1 cellular context compared by ENCODE assay signal in genomic region chr17:46099865-46100264, GRCh38.
TF ChIP-seq lines count a peak whose summit lies in the region.

No MANE protein-coding gene starts in this region.

TF ChIP-seq in H1, 55 proteins besides CTCF, POLR2A, EP300 and RAD21:
- no peak for TF ChIP-seq SIRT6 (IDR thresholded peaks at IDR 0.05; ENCODE audit: low read length)
- no peak for TF ChIP-seq TEAD4 (IDR thresholded peaks at IDR 0.05; ENCODE audit: low read depth, low read length)
- no peak for TF ChIP-seq BRCA1 (IDR thresholded peaks at IDR 0.05; ENCODE audit: low read depth, low read length)
- no peak for TF ChIP-seq ASH2L (IDR thresholded peaks at IDR 0.05; ENCODE audit: low read length)
- TF ChIP-seq CTBP2 (IDR thresholded peaks at IDR 0.05; ENCODE audit: borderline replicate concordance, insufficient read depth, insufficient read length, low read length): no peak
- no peak for TF ChIP-seq BACH1 (IDR thresholded peaks at IDR 0.05; ENCODE audit: low read length)
- no peak for TF ChIP-seq JUND (IDR thresholded peaks at IDR 0.05; ENCODE audit: low read length)
- no peak for TF ChIP-seq JUN (IDR thresholded peaks at IDR 0.05; ENCODE audit: low read depth, low read length)
- no peak for TF ChIP-seq CBX5 (IDR thresholded peaks at IDR 0.05; ENCODE audit: low read depth, low read length)
- no peak for TF ChIP-seq EZH2 (IDR thresholded peaks at IDR 0.05; ENCODE audit: low read depth, low read length, severe bottlenecking)
- no peak for TF ChIP-seq TCF12 (IDR thresholded peaks at IDR 0.05; ENCODE audit: low read depth, low read length)
- TF ChIP-seq TAF7 (optimal IDR thresholded peaks at IDR 0.05; ENCODE audit: borderline replicate concordance, low read depth, low read length): no peak
- no peak for TF ChIP-seq SIN3A (conservative IDR thresholded peaks at IDR 0.05 in 1 of 2, IDR thresholded peaks at IDR 0.05 in 1 of 2; ENCODE audit: low read depth in 1 of 2, low read length in 2 of 2)
- no peak for TF ChIP-seq KDM1A (IDR thresholded peaks at IDR 0.05; ENCODE audit: borderline replicate concordance, low read length)
- no peak for TF ChIP-seq FOSL1 (IDR thresholded peaks at IDR 0.05; ENCODE audit: insufficient read depth, low read depth, low read length)
- TF ChIP-seq RXRA (IDR thresholded peaks at IDR 0.05; ENCODE audit: insufficient read depth, low read depth, low read length): no peak
